Comparison of ENCODE assay signal across 1 cellular context in the genomic region with DNA sequence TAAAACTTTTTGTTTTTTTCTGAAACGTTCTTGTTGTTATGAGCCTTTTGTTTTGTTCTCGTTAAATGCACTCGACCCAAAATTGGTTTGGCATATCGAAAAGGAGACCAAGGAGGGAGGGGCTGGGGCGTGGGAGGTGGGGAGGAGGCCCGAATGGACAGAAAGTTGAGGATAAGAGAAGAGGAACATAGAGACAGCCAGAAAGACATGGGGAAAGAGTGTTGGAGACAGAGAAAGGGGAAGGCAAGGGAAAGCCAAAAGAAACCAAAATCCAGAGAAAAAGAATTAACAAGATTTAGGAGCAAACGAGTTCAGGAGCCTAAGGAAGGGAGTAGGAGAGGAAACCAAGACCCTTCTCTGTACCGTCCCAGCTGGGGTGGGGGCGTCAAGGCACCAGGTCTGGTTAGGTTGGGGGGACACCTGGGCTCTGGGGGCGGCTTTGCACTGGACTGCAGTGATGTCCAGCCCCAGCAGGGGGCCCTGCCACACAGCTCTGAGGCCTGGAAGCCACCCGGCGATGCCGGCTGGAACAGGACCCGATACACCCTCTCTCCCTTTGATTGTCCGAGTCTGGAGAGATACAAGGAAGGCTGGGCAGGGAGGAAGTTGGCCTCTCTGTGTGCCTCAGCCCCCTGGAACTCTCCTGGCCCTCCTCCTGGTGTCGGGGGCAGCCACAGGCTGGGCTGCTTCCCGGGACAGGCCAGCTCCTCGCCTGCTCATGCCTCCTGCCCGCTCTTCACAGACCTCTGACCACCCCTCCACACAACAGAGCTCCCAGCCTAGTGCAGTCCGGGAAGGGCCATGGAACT.
A peak's percentile ranks its signal among the peaks of the same experiment; 100 is the strongest.
TF ChIP-seq lines count a peak whose summit lies in the region.

No MANE protein-coding gene starts in this region.

TF ChIP-seq in HepG2, 621 proteins besides CTCF, POLR2A, EP300 and RAD21 (continues in another document):
- TF ChIP-seq ZFP1 (CRISPR knock-in tag; IDR thresholded peaks at IDR 0.05) (no peak), WIZ (CRISPR knock-in tag; IDR thresholded peaks at IDR 0.05) (no peak), TBX2 (CRISPR knock-in tag; IDR thresholded peaks at IDR 0.05; ENCODE audit: borderline replicate concordance) (0 out of 2 replicates have a peak, but pooled peaks have one; percentile 8), ZSCAN25 (CRISPR knock-in tag; IDR thresholded peaks at IDR 0.05) (no peak), ZC3H13 (CRISPR knock-in tag; IDR thresholded peaks at IDR 0.05) (no peak), PCBP1 (IDR thresholded peaks at IDR 0.05; ENCODE audit: borderline replicate concordance, low read depth, low read length) (0 out of 2 replicates have a peak, but pooled peaks have one; percentile 32), ZNF737 (CRISPR knock-in tag; IDR thresholded peaks at IDR 0.05; ENCODE audit: borderline replicate concordance) (no peak), ZNF644 (CRISPR knock-in tag; IDR thresholded peaks at IDR 0.05; ENCODE audit: low read depth) (no peak), JUND (CRISPR knock-in tag; IDR thresholded peaks at IDR 0.05) (no peak), MAZ (IDR thresholded peaks at IDR 0.05; ENCODE audit: borderline replicate concordance, low read depth, low read length) (0 out of 2 replicates have a peak, but pooled peaks have one; percentile 26), MAZ (CRISPR knock-in tag; IDR thresholded peaks at IDR 0.05; ENCODE audit: low read depth) (no peak), PHF5A (CRISPR knock-in tag; IDR thresholded peaks at IDR 0.05; ENCODE audit: low read depth, unreplicated experiment) (no peak), TCF7L2 (IDR thresholded peaks at IDR 0.05; ENCODE audit: low read depth, low read length) (no peak), ZNF556 (CRISPR knock-in tag; IDR thresholded peaks at IDR 0.05; ENCODE audit: borderline replicate concordance) (no peak), THAP11 (CRISPR knock-in tag; IDR thresholded peaks at IDR 0.05) (0 out of 2 replicates have a peak, but pooled peaks have one; percentile 33), ZNF746 (CRISPR knock-in tag; IDR thresholded peaks at IDR 0.05) (no peak), E2F1 (CRISPR knock-in tag; IDR thresholded peaks at IDR 0.05) (no peak), FOSL2 (CRISPR knock-in tag; IDR thresholded peaks at IDR 0.05) (0 out of 2 replicates have a peak, but pooled peaks have one; percentile 11), CHCHD3 (CRISPR knock-in tag; IDR thresholded peaks at IDR 0.05) (no peak), ELF3 (CRISPR knock-in tag; IDR thresholded peaks at IDR 0.05) (no peak), ZBTB7A (CRISPR knock-in tag; IDR thresholded peaks at IDR 0.05) (no peak), SOX5 (CRISPR knock-in tag; IDR thresholded peaks at IDR 0.05; ENCODE audit: borderline replicate concordance) (no peak), E2F2 (CRISPR knock-in tag; IDR thresholded peaks at IDR 0.05; ENCODE audit: borderline replicate concordance) (no peak), RXRA (CRISPR knock-in tag; IDR thresholded peaks at IDR 0.05) (no peak), MIER3 (CRISPR knock-in tag; IDR thresholded peaks at IDR 0.05; ENCODE audit: borderline replicate concordance) (no peak), XRCC5 (optimal IDR thresholded peaks at IDR 0.05; ENCODE audit: low read length) (peak; percentile 81), CCDC6 (CRISPR knock-in tag; IDR thresholded peaks at IDR 0.05) (no peak), MTA3 (CRISPR knock-in tag; IDR thresholded peaks at IDR 0.05) (no peak), SPEN (CRISPR knock-in tag; IDR thresholded peaks at IDR 0.05; ENCODE audit: low read depth) (no peak), MBNL3 (CRISPR knock-in tag; conservative IDR thresholded peaks at IDR 0.05) (no peak), NFKBIZ (CRISPR knock-in tag; IDR thresholded peaks at IDR 0.05) (no peak), NRL (CRISPR knock-in tag; IDR thresholded peaks at IDR 0.05; ENCODE audit: borderline replicate concordance) (0 out of 2 replicates have a peak, but pooled peaks have one; percentile 35), SMC3 (IDR thresholded peaks at IDR 0.05; ENCODE audit: low read length) (peak; percentile 43; the same call in 1 of the 2 replicates), NFYB (CRISPR knock-in tag; IDR thresholded peaks at IDR 0.05) (no peak), ZFYVE20 (CRISPR knock-in tag; IDR thresholded peaks at IDR 0.05; ENCODE audit: borderline replicate concordance, low read depth) (no peak), HNRNPH1 (optimal IDR thresholded peaks at IDR 0.05; ENCODE audit: low read depth, low read length) (no peak), ZNF713 (CRISPR knock-in tag; IDR thresholded peaks at IDR 0.05) (no peak), KAT2B (IDR thresholded peaks at IDR 0.05; ENCODE audit: borderline replicate concordance, low read depth, low read length) (no peak), YEATS2 (CRISPR knock-in tag; IDR thresholded peaks at IDR 0.05; ENCODE audit: borderline replicate concordance) (peak; percentile 34; the same call in 1 of the 2 replicates), KDM2A (CRISPR knock-in tag; IDR thresholded peaks at IDR 0.05; ENCODE audit: borderline replicate concordance, low read depth) (peak; percentile 59), RELA (CRISPR knock-in tag; IDR thresholded peaks at IDR 0.05) (no peak), PITX1 (CRISPR knock-in tag; IDR thresholded peaks at IDR 0.05) (no peak), ZNF776 (CRISPR knock-in tag; IDR thresholded peaks at IDR 0.05) (no peak), MTA1 (CRISPR knock-in tag; IDR thresholded peaks at IDR 0.05; ENCODE audit: borderline replicate concordance) (0 out of 2 replicates have a peak, but pooled peaks have one; percentile 47), ZNF274 (CRISPR knock-in tag; IDR thresholded peaks at IDR 0.05) (no peak), NFKB2 (CRISPR knock-in tag; IDR thresholded peaks at IDR 0.05; ENCODE audit: borderline replicate concordance) (no peak), KAT8 (CRISPR knock-in tag; IDR thresholded peaks at IDR 0.05) (no peak), ZMYM4 (CRISPR knock-in tag; IDR thresholded peaks at IDR 0.05) (no peak), ZNF605 (CRISPR knock-in tag; IDR thresholded peaks at IDR 0.05) (peak; percentile 59; the same call in 1 of the 2 replicates)
- TF ChIP-seq, protein P1, sequence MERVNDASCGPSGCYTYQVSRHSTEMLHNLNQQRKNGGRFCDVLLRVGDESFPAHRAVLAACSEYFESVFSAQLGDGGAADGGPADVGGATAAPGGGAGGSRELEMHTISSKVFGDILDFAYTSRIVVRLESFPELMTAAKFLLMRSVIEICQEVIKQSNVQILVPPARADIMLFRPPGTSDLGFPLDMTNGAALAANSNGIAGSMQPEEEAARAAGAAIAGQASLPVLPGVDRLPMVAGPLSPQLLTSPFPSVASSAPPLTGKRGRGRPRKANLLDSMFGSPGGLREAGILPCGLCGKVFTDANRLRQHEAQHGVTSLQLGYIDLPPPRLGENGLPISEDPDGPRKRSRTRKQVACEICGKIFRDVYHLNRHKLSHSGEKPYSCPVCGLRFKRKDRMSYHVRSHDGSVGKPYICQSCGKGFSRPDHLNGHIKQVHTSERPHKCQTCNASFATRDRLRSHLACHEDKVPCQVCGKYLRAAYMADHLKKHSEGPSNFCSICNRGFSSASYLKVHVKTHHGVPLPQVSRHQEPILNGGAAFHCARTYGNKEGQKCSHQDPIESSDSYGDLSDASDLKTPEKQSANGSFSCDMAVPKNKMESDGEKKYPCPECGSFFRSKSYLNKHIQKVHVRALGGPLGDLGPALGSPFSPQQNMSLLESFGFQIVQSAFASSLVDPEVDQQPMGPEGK (CRISPR knock-in tag; IDR thresholded peaks at IDR 0.05), result peak; percentile 83
- TF ChIP-seq, protein P2, sequence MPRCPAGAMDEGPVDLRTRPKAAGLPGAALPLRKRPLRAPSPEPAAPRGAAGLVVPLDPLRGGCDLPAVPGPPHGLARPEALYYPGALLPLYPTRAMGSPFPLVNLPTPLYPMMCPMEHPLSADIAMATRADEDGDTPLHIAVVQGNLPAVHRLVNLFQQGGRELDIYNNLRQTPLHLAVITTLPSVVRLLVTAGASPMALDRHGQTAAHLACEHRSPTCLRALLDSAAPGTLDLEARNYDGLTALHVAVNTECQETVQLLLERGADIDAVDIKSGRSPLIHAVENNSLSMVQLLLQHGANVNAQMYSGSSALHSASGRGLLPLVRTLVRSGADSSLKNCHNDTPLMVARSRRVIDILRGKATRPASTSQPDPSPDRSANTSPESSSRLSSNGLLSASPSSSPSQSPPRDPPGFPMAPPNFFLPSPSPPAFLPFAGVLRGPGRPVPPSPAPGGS (CRISPR knock-in tag; IDR thresholded peaks at IDR 0.05), result no peak
- TF ChIP-seq, protein P3, sequence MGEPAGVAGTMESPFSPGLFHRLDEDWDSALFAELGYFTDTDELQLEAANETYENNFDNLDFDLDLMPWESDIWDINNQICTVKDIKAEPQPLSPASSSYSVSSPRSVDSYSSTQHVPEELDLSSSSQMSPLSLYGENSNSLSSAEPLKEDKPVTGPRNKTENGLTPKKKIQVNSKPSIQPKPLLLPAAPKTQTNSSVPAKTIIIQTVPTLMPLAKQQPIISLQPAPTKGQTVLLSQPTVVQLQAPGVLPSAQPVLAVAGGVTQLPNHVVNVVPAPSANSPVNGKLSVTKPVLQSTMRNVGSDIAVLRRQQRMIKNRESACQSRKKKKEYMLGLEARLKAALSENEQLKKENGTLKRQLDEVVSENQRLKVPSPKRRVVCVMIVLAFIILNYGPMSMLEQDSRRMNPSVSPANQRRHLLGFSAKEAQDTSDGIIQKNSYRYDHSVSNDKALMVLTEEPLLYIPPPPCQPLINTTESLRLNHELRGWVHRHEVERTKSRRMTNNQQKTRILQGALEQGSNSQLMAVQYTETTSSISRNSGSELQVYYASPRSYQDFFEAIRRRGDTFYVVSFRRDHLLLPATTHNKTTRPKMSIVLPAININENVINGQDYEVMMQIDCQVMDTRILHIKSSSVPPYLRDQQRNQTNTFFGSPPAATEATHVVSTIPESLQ (CRISPR knock-in tag; conservative IDR thresholded peaks at IDR 0.05), result no peak
- TF ChIP-seq, protein P4, sequence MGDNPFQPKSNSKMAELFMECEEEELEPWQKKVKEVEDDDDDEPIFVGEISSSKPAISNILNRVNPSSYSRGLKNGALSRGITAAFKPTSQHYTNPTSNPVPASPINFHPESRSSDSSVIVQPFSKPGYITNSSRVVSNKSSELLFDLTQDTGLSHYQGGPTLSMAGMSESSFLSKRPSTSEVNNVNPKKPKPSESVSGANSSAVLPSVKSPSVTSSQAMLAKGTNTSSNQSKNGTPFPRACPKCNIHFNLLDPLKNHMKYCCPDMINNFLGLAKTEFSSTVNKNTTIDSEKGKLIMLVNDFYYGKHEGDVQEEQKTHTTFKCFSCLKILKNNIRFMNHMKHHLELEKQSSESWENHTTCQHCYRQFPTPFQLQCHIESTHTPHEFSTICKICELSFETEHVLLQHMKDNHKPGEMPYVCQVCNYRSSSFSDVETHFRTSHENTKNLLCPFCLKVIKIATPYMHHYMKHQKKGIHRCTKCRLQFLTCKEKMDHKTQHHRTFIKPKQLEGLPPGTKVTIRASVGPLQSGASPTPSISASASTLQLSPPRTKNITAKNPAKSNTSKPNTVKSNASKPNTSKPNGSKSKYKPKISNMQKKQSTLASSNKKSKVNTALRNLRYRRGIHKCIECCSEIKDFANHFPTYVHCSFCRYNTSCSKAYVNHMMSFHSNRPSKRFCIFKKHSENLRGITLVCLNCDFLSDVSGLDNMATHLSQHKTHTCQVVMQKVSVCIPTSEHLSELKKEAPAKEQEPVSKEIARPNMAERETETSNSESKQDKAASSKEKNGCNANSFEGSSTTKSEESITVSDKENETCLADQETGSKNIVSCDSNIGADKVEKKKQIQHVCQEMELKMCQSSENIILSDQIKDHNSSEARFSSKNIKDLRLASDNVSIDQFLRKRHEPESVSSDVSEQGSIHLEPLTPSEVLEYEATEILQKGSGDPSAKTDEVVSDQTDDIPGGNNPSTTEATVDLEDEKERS (CRISPR knock-in tag; IDR thresholded peaks at IDR 0.05), result no peak
- TF ChIP-seq, protein P5, sequence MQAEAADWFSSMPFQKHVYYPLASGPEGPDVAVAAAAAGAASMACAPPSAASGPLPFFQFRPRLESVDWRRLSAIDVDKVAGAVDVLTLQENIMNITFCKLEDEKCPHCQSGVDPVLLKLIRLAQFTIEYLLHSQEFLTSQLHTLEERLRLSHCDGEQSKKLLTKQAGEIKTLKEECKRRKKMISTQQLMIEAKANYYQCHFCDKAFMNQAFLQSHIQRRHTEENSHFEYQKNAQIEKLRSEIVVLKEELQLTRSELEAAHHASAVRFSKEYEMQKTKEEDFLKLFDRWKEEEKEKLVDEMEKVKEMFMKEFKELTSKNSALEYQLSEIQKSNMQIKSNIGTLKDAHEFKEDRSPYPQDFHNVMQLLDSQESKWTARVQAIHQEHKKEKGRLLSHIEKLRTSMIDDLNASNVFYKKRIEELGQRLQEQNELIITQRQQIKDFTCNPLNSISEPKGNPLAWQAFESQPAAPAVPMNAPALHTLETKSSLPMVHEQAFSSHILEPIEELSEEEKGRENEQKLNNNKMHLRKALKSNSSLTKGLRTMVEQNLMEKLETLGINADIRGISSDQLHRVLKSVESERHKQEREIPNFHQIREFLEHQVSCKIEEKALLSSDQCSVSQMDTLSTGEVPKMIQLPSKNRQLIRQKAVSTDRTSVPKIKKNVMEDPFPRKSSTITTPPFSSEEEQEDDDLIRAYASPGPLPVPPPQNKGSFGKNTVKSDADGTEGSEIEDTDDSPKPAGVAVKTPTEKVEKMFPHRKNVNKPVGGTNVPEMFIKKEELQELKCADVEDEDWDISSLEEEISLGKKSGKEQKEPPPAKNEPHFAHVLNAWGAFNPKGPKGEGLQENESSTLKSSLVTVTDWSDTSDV (CRISPR knock-in tag; IDR thresholded peaks at IDR 0.05), result 0 out of 2 replicates have a peak, but pooled peaks have one; percentile 39
- TF ChIP-seq, protein P6, sequence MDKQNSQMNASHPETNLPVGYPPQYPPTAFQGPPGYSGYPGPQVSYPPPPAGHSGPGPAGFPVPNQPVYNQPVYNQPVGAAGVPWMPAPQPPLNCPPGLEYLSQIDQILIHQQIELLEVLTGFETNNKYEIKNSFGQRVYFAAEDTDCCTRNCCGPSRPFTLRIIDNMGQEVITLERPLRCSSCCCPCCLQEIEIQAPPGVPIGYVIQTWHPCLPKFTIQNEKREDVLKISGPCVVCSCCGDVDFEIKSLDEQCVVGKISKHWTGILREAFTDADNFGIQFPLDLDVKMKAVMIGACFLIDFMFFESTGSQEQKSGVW (CRISPR knock-in tag; IDR thresholded peaks at IDR 0.05; ENCODE audit: borderline replicate concordance), result no peak
